ENCODE assay signal across 32 cellular contexts in the genomic region with DNA sequence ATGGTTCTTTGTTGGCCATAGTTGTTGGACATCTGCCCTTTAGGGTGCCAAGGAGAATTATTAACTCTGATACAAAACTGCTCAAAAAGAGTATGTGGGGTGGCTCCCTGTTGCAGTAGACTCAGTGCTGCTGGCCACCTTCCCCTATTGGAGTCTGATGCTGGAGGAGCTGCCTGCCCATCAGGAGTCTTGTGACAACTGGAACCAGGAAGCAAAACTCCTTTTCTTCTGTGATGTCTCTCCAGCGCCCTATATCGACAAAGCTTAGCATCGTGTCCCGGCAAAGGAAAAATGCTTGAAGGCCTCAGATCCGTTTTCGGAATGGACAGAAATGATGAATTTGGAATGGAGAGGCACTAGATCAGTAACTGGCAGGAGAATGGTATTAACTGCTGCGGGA. TPM values are rescaled to one million over a fixed set of nuclear protein-coding genes. Genes with fewer than 3 reads are reported as not detected.
DNase-seq lines count a peak whose midpoint lies in the region; ATAC-seq, FAIRE-seq and TF ChIP-seq lines count a peak whose summit lies in the region.
"Had no signal": no experiment of that assay in that cellular context is flagged by ENCODE, and none has a peak within 500 bp of the region (broad histone marks: within the 10 kb centered on the region; RNA-seq: fewer than 3 reads in every experiment).

No MANE protein-coding gene starts in this region.

- no peaks in the 10 kb centered on the region for H3K9me3 ChIP-seq in CD8-positive, alpha-beta T cell (ENCODE audit: low read length)
- H3K9me3 ChIP-seq in GM12878 (replicated peaks; ENCODE audit: control insufficient read depth, insufficient read depth, low read length) = peaks cover 3% of the 10 kb centered on the region; the same call in 2 of the 3 replicates
- H3K9me3 ChIP-seq: left ventricle myocardium inferior, ovary had no signal

- no peaks in the 10 kb centered on the region for H3K27me3 ChIP-seq in CD8-positive, alpha-beta T cell (ENCODE audit: insufficient read depth, low read length)
- H3K27me3 ChIP-seq in GM12878 (replicated peaks in 1 of 2; ENCODE audit: control insufficient read depth in 2 of 2, insufficient read depth in 2 of 2, low read length in 1 of 2) = no peaks in the 10 kb centered on the region
- H3K27me3 ChIP-seq: BLaER1, ovary had no signal

- in situ Hi-C loops in GM12878 (cut with MboI) = no loop called here

- RAD21 ChIA-PET in GM12878 (lab: Charles Lee; ENCODE audit: unreplicated experiment) = no interaction called here

- no peaks in the 10 kb centered on the region for H3K27me3 Mint-ChIP-seq in CD8-positive, alpha-beta T cell (ENCODE audit: low read depth)
- H3K27me3 Mint-ChIP-seq in stimulated activated naive B cell treated with anti-CD40 and anti-IgM and Interleukin-4, amounts not matched to agents 10 μg/mL and 1 μg/mL and 100 μg/mL, for 72 hours = no peaks in the 10 kb centered on the region
- H3K27me3 Mint-ChIP-seq: activated naive CD8-positive, alpha-beta T cell had no signal

- TF ChIP-seq EP300 in GM12878 (IDR thresholded peaks at IDR 0.05; ENCODE audit: borderline replicate concordance in 1 of 2, control insufficient read depth in 1 of 2, low read depth in 2 of 2, low read length in 2 of 2) = no peak

- TSS peak; percentile 7 for BruUV-seq in GM12878 (replicated peaks; lab: Mats Ljungman, UMichigan)

- 75% methylated on average over 7 of the region's 7 CpGs for WGBS in GM12878 (ENCODE audit: insufficient coverage, insufficient replicate concordance, low lambda C conversion rate, missing lambda C conversion rate)

- H3K36me3 ChIP-seq in CD8-positive, alpha-beta T cell (ENCODE audit: insufficient read depth, low read length) = peaks cover 4% of the 10 kb centered on the region
- peaks cover 1 to 7% of the 10 kb centered on the region in 2 experiments; a peak in 3 of 4 replicates for H3K36me3 ChIP-seq in GM12878 (ENCODE audit: control insufficient read depth in 2 of 2, insufficient read depth in 2 of 2, low read length in 1 of 2)
- H3K36me3 ChIP-seq: ovary had no signal

- FAIRE-seq in GM12878 (lab: Jason Lieb, UNC) (no peak), GM19239 (lab: Jason Lieb, UNC) (no peak)
- FAIRE-seq: bronchial epithelial cell had no signal

- peaks cover 38% of the 10 kb centered on the region for H3K79me2 ChIP-seq in GM12878 (ENCODE audit: control insufficient read depth, insufficient read depth, low read length)

- peak overlapping the region; percentile 47 for H3K27ac Mint-ChIP-seq in CD8-positive, alpha-beta T cell
- peak overlapping the region; percentile 62 for H3K27ac Mint-ChIP-seq in stimulated activated naive B cell treated with anti-CD40 and anti-IgM and Interleukin-4, amounts not matched to agents 10 μg/mL and 1 μg/mL and 100 μg/mL, for 72 hours
- H3K27ac Mint-ChIP-seq: activated naive CD8-positive, alpha-beta T cell; nephron; T-helper 2 cell treated with Interferon-gamma antibody and Interleukin-4, amounts not matched to agents 5 μg/mL and 100 μg/mL, for 36 hours had no signal

- DNase-seq in CD8-positive, alpha-beta T cell = no peak
- DNase-seq in GM12878 (ENCODE audit: low read depth, low spot score) (no peak), left lobe of liver (ENCODE audit: low spot score) (no peak), NCI-H345 (lab: John Stamatoyannopoulos, UW) (no peak), GM19239 (ENCODE audit: insufficient read length, low spot score) (no peak)
- no peak for DNase-seq in stimulated activated naive B cell treated with anti-CD40 and anti-IgM and Interleukin-4, amounts not matched to agents 10 μg/mL and 1 μg/mL and 100 μg/mL, for 72 hours
- DNase-seq: activated CD4-positive, CD25-positive, alpha-beta regulatory T cell treated with anti-CD3 and anti-CD28 coated beads, Interleukin-2, amount 50 U/mL, for 72 hours; activated CD8-positive, alpha-beta memory T cell treated with anti-CD3 and anti-CD28 coated beads for 24 hours; activated effector memory CD4-positive, alpha-beta T cell treated with Interleukin-2 at 50 U/mL for 16 hours; aorta; DND-41; GF-D8; GM23248; immature natural killer cell; left ventricle myocardium inferior; MV-4-11; NCI-H1436; NCI-H2081; NCI-H2227 treated with DMSO at 0.1 percent for 48 hours; NCI-H69; ovary; PC-9; stimulated activated naive CD8-positive, alpha-beta T cell treated with anti-CD3 and anti-CD28 coated beads, Interleukin-15, Interleukin-2, amounts not matched to agents 100 U/mL and 50 U/mL, for 24 hours had no signal

- CTCF ChIA-PET in CD8-positive, alpha-beta T cell (lab: Charles Lee) = interaction anchor here (0.6 kb wide), 1 partner anchor 667 kb away, joined by 3 read pairs; no protein-coding TSS in a partner anchor
- CTCF ChIA-PET in GM12878 (lab: Yijun Ruan, JAX) = interaction anchor here (0.5 to 1.2 kb wide), 3 partner anchors 16 to 738 kb away, joined by 3 read pairs; no protein-coding TSS in a partner anchor

- H3K4me1 ChIP-seq in CD8-positive, alpha-beta T cell (ENCODE audit: insufficient read depth, low read length) = peaks cover 4% of the 10 kb centered on the region
- no peaks in the 10 kb centered on the region for H3K4me1 ChIP-seq in GM12878 (ENCODE audit: control insufficient read depth, insufficient read depth, low read length)
- H3K4me1 ChIP-seq: BLaER1, left ventricle myocardium inferior had no signal

- no peak overlapping the region for H3K4me2 ChIP-seq in GM12878 (ENCODE audit: control insufficient read depth, insufficient read depth)
- H3K4me2 ChIP-seq: BLaER1, PC-9 had no signal

- no peaks in the 10 kb centered on the region for H4K20me1 ChIP-seq in GM12878 (ENCODE audit: control insufficient read depth, insufficient read depth)

- no peak for TF ChIP-seq CTCF in CD8-positive, alpha-beta T cell (IDR thresholded peaks at IDR 0.05)
- TF ChIP-seq CTCF in GM12878 (IDR thresholded peaks at IDR 0.05 in 2 of 3, conservative IDR thresholded peaks at IDR 0.05 in 1 of 3; ENCODE audit: control insufficient read depth in 2 of 3, extremely low read depth in 1 of 3, insufficient read depth in 1 of 3, low read depth in 3 of 3, low read length in 3 of 3) = no peak

- peaks cover 39% of the 10 kb centered on the region for H3K36me3 Mint-ChIP-seq in CD8-positive, alpha-beta T cell
- H3K36me3 Mint-ChIP-seq in stimulated activated naive B cell treated with anti-CD40 and anti-IgM and Interleukin-4, amounts not matched to agents 10 μg/mL and 1 μg/mL and 100 μg/mL, for 72 hours = peaks cover 20 to 30% of the 10 kb centered on the region in 2 donors

- no peaks in the 10 kb centered on the region for H3K9me3 Mint-ChIP-seq in CD8-positive, alpha-beta T cell
- H3K9me3 Mint-ChIP-seq in stimulated activated naive B cell treated with anti-CD40 and anti-IgM and Interleukin-4, amounts not matched to agents 10 μg/mL and 1 μg/mL and 100 μg/mL, for 72 hours = peaks cover 1 to 2% of the 10 kb centered on the region in 2 donors
- H3K9me3 Mint-ChIP-seq: immature natural killer cell had no signal

- no peak overlapping the region for H3K9ac ChIP-seq in GM12878 (ENCODE audit: control insufficient read depth, insufficient read depth, low read length)
- H3K9ac ChIP-seq: BLaER1, GM23248 had no signal

- no peak overlapping the region for H2AFZ ChIP-seq in GM12878 (ENCODE audit: control insufficient read depth, low read depth, low read length)
- H2AFZ ChIP-seq: GM23248, PC-9 had no signal

- no peak overlapping the region for H3K4me3 Mint-ChIP-seq in CD8-positive, alpha-beta T cell
- H3K4me3 Mint-ChIP-seq in stimulated activated naive B cell treated with anti-CD40 and anti-IgM and Interleukin-4, amounts not matched to agents 10 μg/mL and 1 μg/mL and 100 μg/mL, for 72 hours = no peak overlapping the region
- H3K4me3 Mint-ChIP-seq: activated naive CD8-positive, alpha-beta T cell; immature natural killer cell; nephron; T-helper 2 cell treated with Interferon-gamma antibody and Interleukin-4, amounts not matched to agents 5 μg/mL and 100 μg/mL, for 36 hours had no signal

- POLR2A ChIA-PET in CD8-positive, alpha-beta T cell (lab: Charles Lee) = interaction anchor here (0.7 kb wide), 1 partner anchor 17 kb away, joined by 3 read pairs; no protein-coding TSS in a partner anchor
- POLR2A ChIA-PET in GM12878 (lab: Charles Lee) = no interaction called here

- no peak overlapping the region for H3K4me3 ChIP-seq in CD8-positive, alpha-beta T cell (ENCODE audit: low read depth, low read length)
- no peak overlapping the region for H3K4me3 ChIP-seq in GM12878
- H3K4me3 ChIP-seq: BLaER1, GM23248, left ventricle myocardium inferior, ovary, PC-9, skin epidermis had no signal

- SMC1A ChIA-PET in GM12878 (lab: Charles Lee; ENCODE audit: uncharacterized antibody, unreplicated experiment) = no interaction called here

- no peak for ATAC-seq in CD8-positive, alpha-beta T cell
- ATAC-seq in GM12878 (no peak), left lobe of liver (peak; percentile 25), GM19467 (IDR thresholded peaks at IDR 0.05; ENCODE audit: unreplicated experiment) (no peak)
- ATAC-seq in stimulated activated naive B cell treated with anti-CD40 and anti-IgM and Interleukin-4, amounts not matched to agents 10 μg/mL and 1 μg/mL and 100 μg/mL, for 72 hours (replicated peaks) = no peak
- ATAC-seq: Right ventricle myocardium inferior; SK-N-SH treated with all-trans-retinoic acid at 6 μM for 48 hours; stimulated activated naive CD8-positive, alpha-beta T cell treated with anti-CD3 and anti-CD28 coated beads, Interleukin-15, Interleukin-2, amounts not matched to agents 100 U/mL and 50 U/mL, for 24 hours had no signal

- H3K4me1 Mint-ChIP-seq in CD8-positive, alpha-beta T cell (ENCODE audit: low read depth) = peaks cover 48% of the 10 kb centered on the region
- peaks cover 17 to 38% of the 10 kb centered on the region in 2 donors for H3K4me1 Mint-ChIP-seq in stimulated activated naive B cell treated with anti-CD40 and anti-IgM and Interleukin-4, amounts not matched to agents 10 μg/mL and 1 μg/mL and 100 μg/mL, for 72 hours
- H3K4me1 Mint-ChIP-seq: nephron had no signal

- H3K27ac ChIP-seq in CD8-positive, alpha-beta T cell (ENCODE audit: low read depth, low read length) = no peak overlapping the region
- no peak overlapping the region for H3K27ac ChIP-seq in GM12878 (ENCODE audit: control insufficient read depth, insufficient read depth)
- H3K27ac ChIP-seq: BLaER1, GM23248, left ventricle myocardium inferior, ovary, PC-9, skin epidermis had no signal

- TF ChIP-seq POLR2A in GM12878 (IDR thresholded peaks at IDR 0.05; ENCODE audit: low read depth, low read length) = no peak

- intact Hi-C loops in CD8-positive, alpha-beta T cell (cut with DNase I, micrococcal nuclease) = no loop called here
- intact Hi-C loops in GM12878 (cut with micrococcal nuclease; ENCODE audit: unreplicated experiment) = no loop called here

- TF ChIP-seq RAD21 in GM12878 (IDR thresholded peaks at IDR 0.05; ENCODE audit: insufficient read depth, low read depth, low read length) = no peak

RNA-seq across cellular contexts. Expression of a gene that starts 23.5 kb away (rescaled TPM):
- 10 to 100 TPM; 29.9 to 30.4 TPM for total RNA-seq in CD8-positive, alpha-beta T cell
- 30.3 and 31.9 TPM in 2 replicates for total RNA-seq in GM12878 (2013; cell fraction: nucleolus; rRNA removed)
- 13.4 and 15.7 TPM in 2 replicates for total RNA-seq in GM12878 (2014; rRNA removed)
- 21.9 and 23.3 TPM in 2 replicates for total RNA-seq in GM12878 (2014; rRNA removed; fragmentation: Illumina TruSeq; extraction: Trizol)
- total RNA-seq in GM12878 (2021) = 54.5 and 59.1 TPM in 2 replicates
- polyA plus RNA-seq in GM12878 (2011; ENCODE audit: low read depth) = 23.4 TPM
- 44.7 and 46.5 TPM in 2 replicates for polyA plus RNA-seq in GM12878 (2011; rRNA removed)
- 34.2 and 44.8 TPM in 2 replicates for polyA plus RNA-seq in GM12878 (2011; cell fraction: cytosol; rRNA removed)
- 15.1 and 15.6 TPM in 2 replicates for polyA plus RNA-seq in GM12878 (2011; cell fraction: nucleus; rRNA removed)
- 43.8 and 44.0 TPM in 2 replicates for polyA plus RNA-seq in GM12878 (2012)
- polyA plus RNA-seq in GM12878 (2014; fragmentation: Illumina TruSeq; extraction: Trizol) = 43.4 and 52.2 TPM in 2 replicates
- polyA plus RNA-seq in GM12878 (2014; fragmentation: Nextera tagmentation; extraction: Ambion mirVana) = 10 to 100 TPM in 1 of 2 experiments, 1 to 10 TPM in 1; 9.0 to 11.7 TPM
- 17.5 and 18.2 TPM in 2 replicates for polyA plus RNA-seq in GM12878 (2014; rRNA removed)
- polyA plus RNA-seq in GM12878 (2016; fragmentation: Nextera tagmentation; extraction: Ambion mirVana) = 10 to 100 TPM; 32.1 to 35.9 TPM
- 84.2 and 128 TPM in 2 replicates for polyA minus RNA-seq in GM12878 (2011; rRNA and poly(A)+ RNA removed)
- polyA minus RNA-seq in GM12878 (2011; cell fraction: cytosol; rRNA and poly(A)+ RNA removed) = 42.6 and 49.1 TPM in 2 replicates
- polyA minus RNA-seq in GM12878 (2011; cell fraction: nucleus; rRNA and poly(A)+ RNA removed) = 5.1 and 8.1 TPM in 2 replicates
- 37.4 TPM for total RNA-seq in left lobe of liver

RNA-seq across cellular contexts. Expression of a gene that starts 51.0 kb away (rescaled TPM):
- 10 to 100 TPM; 12.0 to 12.2 TPM for total RNA-seq in CD8-positive, alpha-beta T cell
- 12.4 TPM in 2 replicates for total RNA-seq in GM12878 (2013; cell fraction: nucleolus; rRNA removed)
- total RNA-seq in GM12878 (2014; rRNA removed) = 23.8 and 31.9 TPM in 2 replicates
- 22.6 and 22.9 TPM in 2 replicates for total RNA-seq in GM12878 (2014; rRNA removed; fragmentation: Illumina TruSeq; extraction: Trizol)
- total RNA-seq in GM12878 (2021) = 21.8 and 27.1 TPM in 2 replicates
- 8.6 TPM for polyA plus RNA-seq in GM12878 (2011; ENCODE audit: low read depth)
- 17.6 and 26.2 TPM in 2 replicates for polyA plus RNA-seq in GM12878 (2011; rRNA removed)
- polyA plus RNA-seq in GM12878 (2011; cell fraction: cytosol; rRNA removed) = 7.9 and 8.1 TPM in 2 replicates
- 5.1 and 5.5 TPM in 2 replicates for polyA plus RNA-seq in GM12878 (2011; cell fraction: nucleus; rRNA removed)
- polyA plus RNA-seq in GM12878 (2012) = 11.6 and 13.9 TPM in 2 replicates
- polyA plus RNA-seq in GM12878 (2014; fragmentation: Illumina TruSeq; extraction: Trizol) = 25.5 and 29.7 TPM in 2 replicates
- 1 to 10 TPM; 3.8 to 9.7 TPM for polyA plus RNA-seq in GM12878 (2014; fragmentation: Nextera tagmentation; extraction: Ambion mirVana)
- polyA plus RNA-seq in GM12878 (2014; rRNA removed) = 23.5 and 27.3 TPM in 2 replicates
- 10 to 100 TPM in 1 of 2 experiments, 1 to 10 TPM in 1; 5.7 to 40.0 TPM for polyA plus RNA-seq in GM12878 (2016; fragmentation: Nextera tagmentation; extraction: Ambion mirVana)
- polyA minus RNA-seq in GM12878 (2011; rRNA and poly(A)+ RNA removed) = 10.5 and 11.1 TPM in 2 replicates
- 5.1 and 5.5 TPM in 2 replicates for polyA minus RNA-seq in GM12878 (2011; cell fraction: cytosol; rRNA and poly(A)+ RNA removed)
- 5.0 and 5.3 TPM in 2 replicates for polyA minus RNA-seq in GM12878 (2011; cell fraction: nucleus; rRNA and poly(A)+ RNA removed)
- total RNA-seq in left lobe of liver = 7.2 TPM

RNA-seq across cellular contexts. Expression of a gene that starts 51.1 kb away (rescaled TPM):
- under 1 TPM; 0.39 to 0.41 TPM for total RNA-seq in CD8-positive, alpha-beta T cell
- 0.22 and 0.23 TPM in 2 replicates for total RNA-seq in GM12878 (2013; cell fraction: nucleolus; rRNA removed)
- total RNA-seq in GM12878 (2014; rRNA removed) = 2.0 and 2.5 TPM in 2 replicates
- 2.7 and 2.9 TPM in 2 replicates for total RNA-seq in GM12878 (2014; rRNA removed; fragmentation: Illumina TruSeq; extraction: Trizol)
- 1.6 and 1.9 TPM in 2 replicates for total RNA-seq in GM12878 (2021)
- 0.76 TPM for polyA plus RNA-seq in GM12878 (2011; ENCODE audit: low read depth)
- 1.9 and 2.8 TPM in 2 replicates for polyA plus RNA-seq in GM12878 (2011; rRNA removed)
- 0.76 and 0.95 TPM in 2 replicates for polyA plus RNA-seq in GM12878 (2011; cell fraction: cytosol; rRNA removed)
- 0.23 and 0.24 TPM in 2 replicates for polyA plus RNA-seq in GM12878 (2011; cell fraction: nucleus; rRNA removed)
- 1.2 and 2.3 TPM in 2 replicates for polyA plus RNA-seq in GM12878 (2012)
- polyA plus RNA-seq in GM12878 (2014; fragmentation: Illumina TruSeq; extraction: Trizol) = 3.1 and 4.5 TPM in 2 replicates
- polyA plus RNA-seq in GM12878 (2014; fragmentation: Nextera tagmentation; extraction: Ambion mirVana) = 1 to 10 TPM; 2.4 to 2.8 TPM
- 2.2 and 2.6 TPM in 2 replicates for polyA plus RNA-seq in GM12878 (2014; rRNA removed)
- polyA plus RNA-seq in GM12878 (2016; fragmentation: Nextera tagmentation; extraction: Ambion mirVana) = 1 to 10 TPM; 5.6 to 5.9 TPM
- 0.41 and 0.73 TPM in 2 replicates for polyA minus RNA-seq in GM12878 (2011; rRNA and poly(A)+ RNA removed)
- polyA minus RNA-seq in GM12878 (2011; cell fraction: cytosol; rRNA and poly(A)+ RNA removed) = not detected in 2 replicates
- 0.60 TPM in 1 of 2 replicates, not detected in the other for polyA minus RNA-seq in GM12878 (2011; cell fraction: nucleus; rRNA and poly(A)+ RNA removed)
- 0.43 TPM for total RNA-seq in left lobe of liver
